25 cellular contexts compared by ENCODE assay signal in the genomic region with DNA sequence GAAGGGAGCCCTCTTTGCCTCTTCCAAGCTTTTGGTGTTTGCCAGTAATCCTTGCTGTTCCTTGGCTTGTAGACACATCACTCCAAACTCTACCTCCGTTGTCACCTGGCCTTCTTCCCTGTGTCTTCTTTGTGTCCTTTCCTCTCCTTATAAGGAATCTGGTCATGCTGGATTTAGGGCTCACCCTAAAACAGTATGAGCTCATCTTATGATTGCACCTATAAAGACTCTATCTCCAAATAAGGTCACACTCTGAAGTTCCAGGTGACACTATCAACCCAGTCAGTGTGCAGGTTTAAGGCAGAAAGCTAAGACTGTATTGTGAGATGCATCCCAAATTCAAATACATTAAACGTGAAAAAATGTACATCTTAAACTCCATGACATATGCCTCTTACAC.
"Had no signal": no experiment of that assay in that cellular context is flagged by ENCODE, and none has a peak within 500 bp of the region (broad histone marks: within the 10 kb centered on the region; RNA-seq: fewer than 3 reads in every experiment).

No MANE protein-coding gene starts in this region.

- H2AFZ ChIP-seq: neural progenitor cell had no signal

- H3K4me3 Mint-ChIP-seq: activated naive CD8-positive, alpha-beta T cell treated with anti-CD3 and anti-CD28 coated beads for 36 hours; naive thymus-derived CD8-positive, alpha-beta T cell; neural progenitor cell; stimulated activated naive B cell treated with anti-CD40 and anti-IgM and Interleukin-4, amounts not matched to agents 10 μg/mL and 1 μg/mL and 100 μg/mL, for 72 hours; T-helper 1 cell treated with Interleukin-12 subunit alpha and Interleukin-12 subunit beta and Interleukin-4 antibody, amounts not matched to agents 30 μg/mL and 1 μg/mL, for 36 hours; WTC11 had no signal

- FAIRE-seq: astrocyte had no signal

- H3K9ac ChIP-seq: neural progenitor cell had no signal

- H3K27ac Mint-ChIP-seq: activated naive CD8-positive, alpha-beta T cell treated with anti-CD3 and anti-CD28 coated beads for 36 hours; neural progenitor cell; stimulated activated naive B cell treated with anti-CD40 and anti-IgM and Interleukin-4, amounts not matched to agents 10 μg/mL and 1 μg/mL and 100 μg/mL, for 72 hours; T-helper 1 cell treated with Interleukin-12 subunit alpha and Interleukin-12 subunit beta and Interleukin-4 antibody, amounts not matched to agents 30 μg/mL and 1 μg/mL, for 36 hours; WTC11 had no signal

- H3K27ac ChIP-seq: colonic mucosa, dorsolateral prefrontal cortex, gastroesophageal sphincter, lower lobe of right lung, neural progenitor cell, sigmoid colon, testis had no signal

- H3K9me3 ChIP-seq: colonic mucosa, gastroesophageal sphincter, lower lobe of right lung, sigmoid colon, testis had no signal

- H3K4me3 ChIP-seq: colonic mucosa, dorsolateral prefrontal cortex, gastroesophageal sphincter, lower lobe of right lung, neural progenitor cell, sigmoid colon, smooth muscle cell, testis had no signal

- DNase-seq: activated CD4-positive, alpha-beta T cell treated with anti-CD3 and anti-CD28 coated beads for 4 hours; activated CD4-positive, alpha-beta T cell treated with anti-CD3 and anti-CD28 coated beads, Interleukin-2, amount 50 U/mL, for 48 hours; activated naive CD4-positive, alpha-beta T cell treated with Interleukin-2 at 50 U/mL for 16 hours; activated naive CD8-positive, alpha-beta T cell treated with anti-CD3 and anti-CD28 coated beads for 36 hours; activated T-cell treated with anti-CD3 and anti-CD28 coated beads, Interleukin-2, amount 50 U/mL, for 48 hours; colonic mucosa; dorsolateral prefrontal cortex; head of caudate nucleus; islet precursor cell; lower lobe of right lung; naive thymus-derived CD8-positive, alpha-beta T cell; retina; sigmoid colon; stimulated activated CD4-positive, alpha-beta T cell treated with anti-CD3 and anti-CD28 coated beads, Interleukin-15, amount 100 ng/mL, for 24 hours; stimulated activated CD8-positive, alpha-beta memory T cell treated with anti-CD3 and anti-CD28 coated beads, Interleukin-4, amount 100 ng/mL, for 48 hours; stimulated activated naive B cell treated with anti-CD40 and anti-IgM and Interleukin-4, amounts not matched to agents 10 μg/mL and 1 μg/mL and 100 μg/mL, for 72 hours; T1000; testis; trophoblast cell had no signal

- H3K4me1 ChIP-seq: colonic mucosa, gastroesophageal sphincter, lower lobe of right lung, sigmoid colon, testis had no signal

- H3K9me3 Mint-ChIP-seq: activated naive CD8-positive, alpha-beta T cell treated with anti-CD3 and anti-CD28 coated beads for 36 hours; naive thymus-derived CD8-positive, alpha-beta T cell; neural progenitor cell; stimulated activated naive B cell treated with anti-CD40 and anti-IgM and Interleukin-4, amounts not matched to agents 10 μg/mL and 1 μg/mL and 100 μg/mL, for 72 hours; T-helper 1 cell treated with Interleukin-12 subunit alpha and Interleukin-12 subunit beta and Interleukin-4 antibody, amounts not matched to agents 30 μg/mL and 1 μg/mL, for 36 hours; WTC11 had no signal

- ATAC-seq: gastroesophageal sphincter; lower lobe of right lung; naive thymus-derived CD8-positive, alpha-beta T cell; stimulated activated naive B cell treated with anti-CD40 and anti-IgM and Interleukin-4, amounts not matched to agents 10 μg/mL and 1 μg/mL and 100 μg/mL, for 72 hours; WTC11 had no signal

- H3K4me1 Mint-ChIP-seq: activated naive CD8-positive, alpha-beta T cell treated with anti-CD3 and anti-CD28 coated beads for 36 hours; naive thymus-derived CD8-positive, alpha-beta T cell; stimulated activated naive B cell treated with anti-CD40 and anti-IgM and Interleukin-4, amounts not matched to agents 10 μg/mL and 1 μg/mL and 100 μg/mL, for 72 hours; WTC11 had no signal

- H3K27me3 ChIP-seq: colonic mucosa, dorsolateral prefrontal cortex, neural progenitor cell, sigmoid colon, testis had no signal

- H3K36me3 ChIP-seq: colonic mucosa, gastroesophageal sphincter, lower lobe of right lung, neural progenitor cell, sigmoid colon had no signal

- H3K4me2 ChIP-seq: neural progenitor cell, smooth muscle cell had no signal
